ENCODE assay signal across 1 cellular context in the genomic region with DNA sequence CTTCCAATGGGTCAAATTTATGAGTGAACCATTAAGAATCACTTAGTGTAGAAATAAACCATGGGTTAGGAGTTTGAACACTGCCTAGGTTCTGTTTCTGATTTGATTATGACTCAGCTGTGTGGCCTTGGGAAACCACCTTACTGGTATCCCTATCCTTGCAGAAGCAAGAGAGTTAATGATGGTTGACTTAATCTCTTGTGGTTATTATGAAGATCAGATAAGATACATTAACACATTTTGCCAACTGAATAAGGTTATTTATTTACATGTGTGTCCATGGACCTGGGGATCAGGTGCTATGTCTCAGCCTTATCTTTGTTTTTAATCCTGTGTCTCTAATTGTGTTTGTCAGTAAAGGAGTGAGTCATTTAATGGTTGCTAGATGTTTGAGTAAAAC.
TF ChIP-seq lines count a peak whose summit lies in the region.

No MANE protein-coding gene starts in this region.

TF ChIP-seq in GM23338, 12 proteins besides CTCF, POLR2A, EP300 and RAD21 (continued from another document):
- TF ChIP-seq, protein P1, sequence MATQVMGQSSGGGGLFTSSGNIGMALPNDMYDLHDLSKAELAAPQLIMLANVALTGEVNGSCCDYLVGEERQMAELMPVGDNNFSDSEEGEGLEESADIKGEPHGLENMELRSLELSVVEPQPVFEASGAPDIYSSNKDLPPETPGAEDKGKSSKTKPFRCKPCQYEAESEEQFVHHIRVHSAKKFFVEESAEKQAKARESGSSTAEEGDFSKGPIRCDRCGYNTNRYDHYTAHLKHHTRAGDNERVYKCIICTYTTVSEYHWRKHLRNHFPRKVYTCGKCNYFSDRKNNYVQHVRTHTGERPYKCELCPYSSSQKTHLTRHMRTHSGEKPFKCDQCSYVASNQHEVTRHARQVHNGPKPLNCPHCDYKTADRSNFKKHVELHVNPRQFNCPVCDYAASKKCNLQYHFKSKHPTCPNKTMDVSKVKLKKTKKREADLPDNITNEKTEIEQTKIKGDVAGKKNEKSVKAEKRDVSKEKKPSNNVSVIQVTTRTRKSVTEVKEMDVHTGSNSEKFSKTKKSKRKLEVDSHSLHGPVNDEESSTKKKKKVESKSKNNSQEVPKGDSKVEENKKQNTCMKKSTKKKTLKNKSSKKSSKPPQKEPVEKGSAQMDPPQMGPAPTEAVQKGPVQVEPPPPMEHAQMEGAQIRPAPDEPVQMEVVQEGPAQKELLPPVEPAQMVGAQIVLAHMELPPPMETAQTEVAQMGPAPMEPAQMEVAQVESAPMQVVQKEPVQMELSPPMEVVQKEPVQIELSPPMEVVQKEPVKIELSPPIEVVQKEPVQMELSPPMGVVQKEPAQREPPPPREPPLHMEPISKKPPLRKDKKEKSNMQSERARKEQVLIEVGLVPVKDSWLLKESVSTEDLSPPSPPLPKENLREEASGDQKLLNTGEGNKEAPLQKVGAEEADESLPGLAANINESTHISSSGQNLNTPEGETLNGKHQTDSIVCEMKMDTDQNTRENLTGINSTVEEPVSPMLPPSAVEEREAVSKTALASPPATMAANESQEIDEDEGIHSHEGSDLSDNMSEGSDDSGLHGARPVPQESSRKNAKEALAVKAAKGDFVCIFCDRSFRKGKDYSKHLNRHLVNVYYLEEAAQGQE (IDR thresholded peaks at IDR 0.05; ENCODE audit: unreplicated experiment) = no peak
- TF ChIP-seq JUNB (IDR thresholded peaks at IDR 0.05; ENCODE audit: unreplicated experiment) = no peak
